Comparison of ENCODE assay signal across 13 cellular contexts in genomic region chr12:34402228-34402898, GRCh38.
DNase-seq lines count a peak whose midpoint lies in the region; ATAC-seq and TF ChIP-seq lines count a peak whose summit lies in the region.
"Had no signal": no experiment of that assay in that cellular context is flagged by ENCODE, and none has a peak within 500 bp of the region (broad histone marks: within the 10 kb centered on the region; RNA-seq: fewer than 3 reads in every experiment).

No MANE protein-coding gene starts in this region.

- H3K36me3 ChIP-seq in hepatocyte (replicated peaks; ENCODE audit: insufficient read depth, low read depth) (no peaks in the 10 kb centered on the region), stomach (no peaks in the 10 kb centered on the region)

- 75% methylated on average over 29 of the region's 30 CpGs for WGBS in hepatocyte (ENCODE audit: low lambda C conversion rate, missing lambda C conversion rate)
- WGBS in stomach, 5 donors: 67 to 75% (median 68%) methylated on average over 25 to 30 of the region's 30 CpGs

- no peak overlapping the region for H3K4me3 ChIP-seq in hepatocyte
- no peak overlapping the region for H3K4me3 ChIP-seq in stomach
- H3K4me3 ChIP-seq: GM12878 had no signal

- peak; percentile 9 for DNase-seq in activated CD4-positive, CD25-positive, alpha-beta regulatory T cell treated with anti-CD3 and anti-CD28 coated beads, Interleukin-2, amount 50 U/mL, for 72 hours
- DNase-seq in activated CD8-positive, alpha-beta memory T cell treated with anti-CD3 and anti-CD28 coated beads, Interleukin-2, amount 50 U/mL, for 4 hours: peak; percentile 5
- DNase-seq in hepatocyte (ENCODE audit: low spot score) (peak; percentile 3), stomach (peak; percentile 17), RWPE1 (ENCODE audit: low spot score) (no peak), putamen (ENCODE audit: low spot score) (no peak)
- DNase-seq: 8988T, DMS153, Karpas-422, kidney glomerular epithelial cell had no signal

- H3K9me2 ChIP-seq in hepatocyte (replicated peaks; ENCODE audit: insufficient read depth): no peaks in the 10 kb centered on the region

- CTCF ChIA-PET in RWPE1 (lab: Yijun Ruan, JAX): no interaction called here

- TF ChIP-seq POLR2A in stomach (IDR thresholded peaks at IDR 0.05): no peak
- no peak for TF ChIP-seq POLR2A in GM18505 (IDR thresholded peaks at IDR 0.05; ENCODE audit: borderline replicate concordance, extremely low read depth, insufficient read depth, insufficient read length)

- no peaks in the 10 kb centered on the region for H3K27me3 ChIP-seq in hepatocyte
- H3K27me3 ChIP-seq in stomach: no peaks in the 10 kb centered on the region

- no peaks in the 10 kb centered on the region for H4K20me1 ChIP-seq in hepatocyte (ENCODE audit: insufficient read depth, poor library complexity, severe bottlenecking)

- no peak for ATAC-seq in activated CD4-positive, CD25-positive, alpha-beta regulatory T cell treated with anti-CD3 and anti-CD28 coated beads, Interleukin-2, amount 50 U/mL, for 24 hours
- ATAC-seq in GM18505 (IDR thresholded peaks at IDR 0.05; ENCODE audit: unreplicated experiment): no peak
- ATAC-seq: GM12878 had no signal

- TF ChIP-seq CTCF in hepatocyte (IDR thresholded peaks at IDR 0.05; ENCODE audit: poor library complexity): no peak
- TF ChIP-seq CTCF in stomach (IDR thresholded peaks at IDR 0.05): no peak
- TF ChIP-seq CTCF in RWPE1 (conservative IDR thresholded peaks at IDR 0.05; ENCODE audit: low read depth): no peak

- H3K4me1 ChIP-seq in hepatocyte (ENCODE audit: insufficient read depth) (no peaks in the 10 kb centered on the region), stomach (no peaks in the 10 kb centered on the region)

- no peak overlapping the region for H3K4me2 ChIP-seq in hepatocyte

- no peak for TF ChIP-seq EP300 in stomach (IDR thresholded peaks at IDR 0.05)

- POLR2A ChIA-PET in RWPE1 (lab: Yijun Ruan, JAX; ENCODE audit: low non-redundant PET): no interaction called here

- H3K27ac ChIP-seq in hepatocyte: no peak overlapping the region
- no peak overlapping the region for H3K27ac ChIP-seq in stomach
- H3K27ac ChIP-seq in RWPE1: no peak overlapping the region

- no peaks in the 10 kb centered on the region for H3K79me2 ChIP-seq in hepatocyte

- intact Hi-C loops in stomach (cut with DNase I; ENCODE audit: low total_unique reads): no loop called here

- H3K9me3 ChIP-seq in hepatocyte (ENCODE audit: low read depth): no peaks in the 10 kb centered on the region
- peaks cover 30 to 100% (median 99%) of the 10 kb centered on the region in 4 donors for H3K9me3 ChIP-seq in stomach

- no peak overlapping the region for H2AFZ ChIP-seq in hepatocyte

Comparison
In these comparisons a context has a peak if more than half of its experiments do, and no peak if none do; other contexts are left out.
1. DNase-seq: peak in activated CD4-positive, CD25-positive, alpha-beta regulatory T cell treated with anti-CD3 and anti-CD28 coated beads, Interleukin-2, amount 50 U/mL, for 72 hours (single experiment), activated CD8-positive, alpha-beta memory T cell treated with anti-CD3 and anti-CD28 coated beads, Interleukin-2, amount 50 U/mL, for 4 hours (single experiment), hepatocyte (single experiment) and stomach (single experiment); none in RWPE1 (single experiment) and putamen (single experiment).